8 cellular contexts compared by ENCODE assay signal in genomic region chr2:25252291-25253152, GRCh38.
DNase-seq lines count a peak whose midpoint lies in the region; ATAC-seq, FAIRE-seq and TF ChIP-seq lines count a peak whose summit lies in the region.

No MANE protein-coding gene starts in this region.

- H3K36me3 Mint-ChIP-seq in activated CD4-positive, alpha-beta T cell treated with anti-CD3 and anti-CD28 coated beads, Interleukin-2, amount 10 ng/mL, durations not matched to agents 7 days and 5 days (ENCODE audit: low read depth): peaks cover 45% of the 10 kb centered on the region

- FAIRE-seq in endothelial cell of umbilical vein (lab: Jason Lieb, UNC): peak; percentile 78

- H4K20me1 ChIP-seq in endothelial cell of umbilical vein (replicated peaks; ENCODE audit: control insufficient read depth, extremely low read depth, insufficient read depth, low read length): no peaks in the 10 kb centered on the region

- H3K9me3 Mint-ChIP-seq in activated CD4-positive, alpha-beta T cell treated with anti-CD3 and anti-CD28 coated beads, Interleukin-2, amount 10 ng/mL, durations not matched to agents 7 days and 5 days: no peaks in the 10 kb centered on the region

- WGBS in stomach, 5 donors: 8 to 18% (median 10%) methylated on average over 32 to 61 of the region's 62 CpGs

- peak overlapping the region; percentile 79 for H3K4me3 Mint-ChIP-seq in activated CD4-positive, alpha-beta T cell treated with anti-CD3 and anti-CD28 coated beads, Interleukin-2, amount 10 ng/mL, durations not matched to agents 7 days and 5 days

- peak overlapping the region; percentile 56 for H2AFZ ChIP-seq in endothelial cell of umbilical vein (ENCODE audit: low read depth, low read length)

- peak overlapping the region; percentile 54 for H3K4me2 ChIP-seq in endothelial cell of umbilical vein (ENCODE audit: insufficient read depth, low read length)

- POLR2A ChIA-PET in activated CD4-positive, alpha-beta T cell treated with anti-CD3 and anti-CD28 coated beads, Interleukin-2, amount 10 ng/mL, durations not matched to agents 7 days and 5 days (lab: Charles Lee): no interaction called here
- POLR2A ChIA-PET in endothelial cell of umbilical vein (lab: Charles Lee): interaction anchor here (0.6 to 1.0 kb wide), 3 partner anchors 42 to 130 kb away, joined by 3 to 6 read pairs (median 3); no protein-coding TSS in a partner anchor

- no peaks in the 10 kb centered on the region for H3K9me1 ChIP-seq in endothelial cell of umbilical vein (replicated peaks; ENCODE audit: control insufficient read depth, extremely low read depth, insufficient read depth, low read length)

- H3K27me3 Mint-ChIP-seq in activated CD4-positive, alpha-beta T cell treated with anti-CD3 and anti-CD28 coated beads, Interleukin-2, amount 10 ng/mL, durations not matched to agents 7 days and 5 days: no peaks in the 10 kb centered on the region

- CTCF ChIA-PET in activated CD4-positive, alpha-beta T cell treated with anti-CD3 and anti-CD28 coated beads, Interleukin-2, amount 10 ng/mL, durations not matched to agents 7 days and 5 days (lab: Charles Lee): interaction anchor here (0.7 to 1.5 kb wide), 4 partner anchors 24 to 314 kb away, joined by 3 to 5 read pairs (median 3); no protein-coding TSS in a partner anchor
- CTCF ChIA-PET in endothelial cell of umbilical vein (lab: Charles Lee): interaction anchor here (0.6 to 2.2 kb wide), 12 partner anchors 13 to 412 kb away, joined by 3 to 10 read pairs (median 4); no protein-coding TSS in a partner anchor

- peaks cover 30% of the 10 kb centered on the region for H3K4me1 Mint-ChIP-seq in activated CD4-positive, alpha-beta T cell treated with anti-CD3 and anti-CD28 coated beads, Interleukin-2, amount 10 ng/mL, durations not matched to agents 7 days and 5 days

- TF ChIP-seq EP300 in stomach (IDR thresholded peaks at IDR 0.05): no peak

- dilution Hi-C loops in endothelial cell of umbilical vein (cut with MboI; ENCODE audit: extremely low pct_ligation_motif_present, low sequenced_read_pairs): no loop called here

- ATAC-seq in GM19395 (IDR thresholded peaks at IDR 0.05; ENCODE audit: unreplicated experiment): peak; percentile 43

- H3K4me3 ChIP-seq in endothelial cell of umbilical vein (replicated peaks in 1 of 3; ENCODE audit: insufficient read depth in 1 of 3, low read depth in 1 of 3, low read length in 3 of 3) (peak overlapping the region in 2 of 3 experiments; percentile 19 to 59), mucosa of rectum (ENCODE audit: low read length in 2 of 2) (peak overlapping the region; percentile 56 to 66), stomach (peak overlapping the region; percentile 62 to 71 (median 70))

- peaks cover 16% of the 10 kb centered on the region for H3K79me2 ChIP-seq in endothelial cell of umbilical vein (ENCODE audit: control insufficient read depth, insufficient read depth, low read length)

- H3K4me1 ChIP-seq in endothelial cell of umbilical vein (ENCODE audit: control insufficient read depth, extremely low read depth, insufficient read depth, low read length) (peaks cover 21% of the 10 kb centered on the region), mucosa of rectum (ENCODE audit: control insufficient read depth in 2 of 2, insufficient read depth in 2 of 2, low read length in 2 of 2) (peaks cover 4 to 5% of the 10 kb centered on the region in 2 donors), stomach (peaks cover 26 to 49% (median 40%) of the 10 kb centered on the region in 4 donors)

- no peaks in the 10 kb centered on the region for H3K27me3 ChIP-seq in endothelial cell of umbilical vein (ENCODE audit: control insufficient read depth in 2 of 2, insufficient read depth in 2 of 2, low read length in 2 of 2)
- no peaks in the 10 kb centered on the region for H3K27me3 ChIP-seq in mucosa of rectum (ENCODE audit: control insufficient read depth in 2 of 2, insufficient read depth in 2 of 2, low read length in 2 of 2)
- no peaks in the 10 kb centered on the region for H3K27me3 ChIP-seq in stomach

- H3K36me3 ChIP-seq in endothelial cell of umbilical vein (ENCODE audit: control insufficient read depth in 2 of 2, extremely low read depth in 1 of 2, insufficient read depth in 2 of 2, low read length in 2 of 2): peaks cover 2 to 5% of the 10 kb centered on the region in 2 experiments
- peaks cover 6 to 11% of the 10 kb centered on the region in 2 donors for H3K36me3 ChIP-seq in mucosa of rectum (ENCODE audit: control insufficient read depth in 2 of 2, insufficient read depth in 2 of 2, low read length in 2 of 2)
- peaks cover 6 to 28% (median 13%) of the 10 kb centered on the region in 4 donors for H3K36me3 ChIP-seq in stomach

- TF ChIP-seq POLR2A in endothelial cell of umbilical vein (IDR thresholded peaks at IDR 0.05; ENCODE audit: low read depth, low read length) (no peak), stomach (IDR thresholded peaks at IDR 0.05) (no peak)

- DNase-seq in AG08396 (ENCODE audit: low spot score) (peak; percentile 90), NCI-H1930 (lab: John Stamatoyannopoulos, UW) (peak; percentile 74 to 77), endothelial cell of umbilical vein (ENCODE audit: low read depth, low spot score) (peak; percentile 82), stomach (peak; percentile 61), kidney glomerular epithelial cell (lab: John Stamatoyannopoulos, UW) (no peak)
- DNase-seq in activated CD4-positive, alpha-beta T cell treated with anti-CD3 and anti-CD28 coated beads, Interleukin-2, amount 10 ng/mL, durations not matched to agents 7 days and 5 days: peak; percentile 71

- intact Hi-C loops in endothelial cell of umbilical vein (cut with micrococcal nuclease): loop anchor here (1.0 kb wide), 1 partner anchor 90 kb away; no protein-coding TSS in a partner anchor
- intact Hi-C loops in stomach (cut with DNase I; ENCODE audit: low total_unique reads): no loop called here

- H3K27ac Mint-ChIP-seq in activated CD4-positive, alpha-beta T cell treated with anti-CD3 and anti-CD28 coated beads, Interleukin-2, amount 10 ng/mL, durations not matched to agents 7 days and 5 days: peak overlapping the region; percentile 58

- no TSS peak for BruUV-seq in endothelial cell of umbilical vein (replicated peaks; lab: Mats Ljungman, UMichigan)

- TF ChIP-seq CTCF in endothelial cell of umbilical vein (IDR thresholded peaks at IDR 0.05; ENCODE audit: extremely low read depth in 1 of 2, insufficient read depth in 1 of 2, low read depth in 1 of 2, low read length in 2 of 2) (no peak), stomach (IDR thresholded peaks at IDR 0.05) (no peak)

- peak overlapping the region; percentile 85 for H3K9ac ChIP-seq in endothelial cell of umbilical vein (replicated peaks; ENCODE audit: extremely low read depth, insufficient read depth, low read length)
- H3K9ac ChIP-seq in mucosa of rectum (ENCODE audit: low read depth in 1 of 2, low read length in 2 of 2): peak overlapping the region; percentile 47 to 68

- H3K9me3 ChIP-seq in endothelial cell of umbilical vein (replicated peaks; ENCODE audit: control insufficient read depth, insufficient read depth, low read length) (no peaks in the 10 kb centered on the region), mucosa of rectum (ENCODE audit: control insufficient read depth in 2 of 2, low read length in 2 of 2) (no peaks in the 10 kb centered on the region), stomach (no peaks in the 10 kb centered on the region)

- H3K27ac ChIP-seq in endothelial cell of umbilical vein (ENCODE audit: insufficient read depth, low read depth, low read length): peak overlapping the region; percentile 74
- peak overlapping the region; percentile 61 to 65 for H3K27ac ChIP-seq in mucosa of rectum (ENCODE audit: low read depth in 2 of 2, low read length in 2 of 2)
- peak overlapping the region; percentile 72 to 90 (median 85) for H3K27ac ChIP-seq in stomach

TF ChIP-seq in endothelial cell of umbilical vein, 7 proteins besides CTCF, POLR2A, EP300 and RAD21:
- TF ChIP-seq MAX (IDR thresholded peaks at IDR 0.05; ENCODE audit: insufficient read depth, insufficient read length): peak; percentile 31
- TF ChIP-seq MYC (IDR thresholded peaks at IDR 0.05; ENCODE audit: low read depth, low read length): no peak
- no peak for TF ChIP-seq FOS (IDR thresholded peaks at IDR 0.05; ENCODE audit: borderline replicate concordance, insufficient read depth, low read length)
- no peak for TF ChIP-seq JUN (IDR thresholded peaks at IDR 0.05; ENCODE audit: borderline replicate concordance, insufficient read depth, insufficient read length, low read depth)
